Comparison of ENCODE assay signal across 8 cellular contexts in the genomic region with DNA sequence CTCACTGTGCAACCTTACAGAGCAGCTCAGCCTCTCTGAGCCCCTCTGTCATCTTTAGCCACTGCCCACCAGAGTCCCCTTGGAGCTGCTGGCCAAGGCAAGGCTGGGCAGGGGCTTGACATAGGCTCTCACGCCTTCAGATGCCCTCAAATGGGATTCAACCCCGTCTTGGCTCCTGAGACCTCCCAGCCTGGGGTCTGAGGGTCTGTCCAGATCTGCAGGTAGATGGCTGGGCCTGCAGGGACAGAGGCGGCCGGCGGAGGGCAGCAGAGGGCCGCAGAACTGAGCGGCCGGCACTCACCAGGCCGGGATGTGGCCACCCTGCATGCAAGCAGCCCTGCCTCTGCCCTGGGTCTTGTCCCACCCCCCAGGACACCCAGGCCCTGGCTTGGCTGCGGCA. TPM values are rescaled to one million over a fixed set of nuclear protein-coding genes. Genes with fewer than 3 reads are reported as not detected.
DNase-seq lines count a peak whose midpoint lies in the region; ATAC-seq and TF ChIP-seq lines count a peak whose summit lies in the region.

No MANE protein-coding gene starts in this region.

- 0 out of 2 replicates have a peak, but pooled peaks cover 2% of the 10 kb centered on the region for H3K27me3 ChIP-seq in OCI-LY3 (ENCODE audit: low read depth, low read length)
- H3K27me3 ChIP-seq in fibroblast of lung (ENCODE audit: control insufficient read depth, insufficient read depth, low read length), result no peaks in the 10 kb centered on the region
- no peaks in the 10 kb centered on the region for H3K27me3 ChIP-seq in neural cell (ENCODE audit: insufficient read depth, low read depth, low read length)

- no peaks in the 10 kb centered on the region for H3K9me2 ChIP-seq in neural cell (ENCODE audit: insufficient read depth, low read length)

- no peaks in the 10 kb centered on the region for H3K4me1 ChIP-seq in OCI-LY3 (ENCODE audit: low read length)
- H3K4me1 ChIP-seq in fibroblast of lung (ENCODE audit: control insufficient read depth, extremely low read depth, insufficient read depth, low read length), result no peaks in the 10 kb centered on the region

- DNase-seq in Ammon's horn (ENCODE audit: low spot score) (peak; percentile 69), fibroblast of lung (ENCODE audit: low read depth in 2 of 2) (peak; percentile 16 to 33), superior temporal gyrus (ENCODE audit: extremely low spot score) (peak; percentile 69), dedifferentiated amniotic fluid mesenchymal stem cell (ENCODE audit: extremely low spot score) (no peak)
- DNase-seq in activated T-cell treated with anti-CD3 and anti-CD28 coated beads, Interleukin-2, amount 50 U/mL, for 48 hours, result peak; percentile 69 to 81

- H4K20me1 ChIP-seq in OCI-LY3 (ENCODE audit: insufficient read depth, low read length) (no peaks in the 10 kb centered on the region), fibroblast of lung (ENCODE audit: control insufficient read depth, extremely low read depth, insufficient read depth, low read length) (no peaks in the 10 kb centered on the region), neural cell (ENCODE audit: insufficient read depth) (no peaks in the 10 kb centered on the region)

- H3K27ac ChIP-seq in OCI-LY3 (ENCODE audit: low read length) (no peak overlapping the region), fibroblast of lung (ENCODE audit: insufficient read depth, low read length) (no peak overlapping the region), neural cell (ENCODE audit: low read length) (no peak overlapping the region)

- ATAC-seq in GM21423 (IDR thresholded peaks at IDR 0.05; ENCODE audit: unreplicated experiment), result peak; percentile 63

- no peak for TF ChIP-seq EP300 in neural cell (conservative IDR thresholded peaks at IDR 0.05; ENCODE audit: poor library complexity, severe bottlenecking)

- TF ChIP-seq RAD21 in neural cell (conservative IDR thresholded peaks at IDR 0.05), result peak; percentile 74

- TF ChIP-seq CTCF in OCI-LY3 (IDR thresholded peaks at IDR 0.05; ENCODE audit: low read depth, low read length), result peak; percentile 67
- peak; percentile 68 for TF ChIP-seq CTCF in fibroblast of lung (conservative IDR thresholded peaks at IDR 0.05 in 1 of 2, IDR thresholded peaks at IDR 0.05 in 1 of 2; ENCODE audit: low read depth in 1 of 2, low read length in 2 of 2)
- TF ChIP-seq CTCF in neural cell (IDR thresholded peaks at IDR 0.05; ENCODE audit: poor library complexity, severe bottlenecking), result peak; percentile 84

- no peak overlapping the region for H3K4me2 ChIP-seq in OCI-LY3 (ENCODE audit: low read length)
- H3K4me2 ChIP-seq in fibroblast of lung (ENCODE audit: extremely low read depth, insufficient read depth, low read length), result no peak overlapping the region
- H3K4me2 ChIP-seq in neural cell (ENCODE audit: low read length), result no peak overlapping the region

- no peak overlapping the region for H3K4me3 ChIP-seq in OCI-LY3 (ENCODE audit: low read length)
- no peak overlapping the region for H3K4me3 ChIP-seq in fibroblast of lung (replicated peaks in 1 of 4; ENCODE audit: control extremely low read depth in 1 of 4, insufficient read depth in 1 of 4, low read depth in 3 of 4, low read length in 4 of 4)
- no peak overlapping the region for H3K4me3 ChIP-seq in neural cell (ENCODE audit: low read length)

- H3K9ac ChIP-seq in OCI-LY3 (ENCODE audit: low read length) (no peak overlapping the region), fibroblast of lung (ENCODE audit: insufficient read depth, low read length) (no peak overlapping the region), neural cell (ENCODE audit: low read length) (no peak overlapping the region)

- H2AFZ ChIP-seq in OCI-LY3 (ENCODE audit: low read depth, low read length) (no peak overlapping the region), fibroblast of lung (ENCODE audit: low read length) (no peak overlapping the region), neural cell (ENCODE audit: low read depth, low read length) (no peak overlapping the region)

- H3F3A ChIP-seq in neural cell (ENCODE audit: insufficient read depth, low read length, poor library complexity, severe bottlenecking), result no peaks in the 10 kb centered on the region

- H3K9me3 ChIP-seq in OCI-LY3 (ENCODE audit: insufficient read depth, low read length) (no peaks in the 10 kb centered on the region), fibroblast of lung (ENCODE audit: control insufficient read depth, insufficient read depth, low read depth, low read length) (no peaks in the 10 kb centered on the region), neural cell (ENCODE audit: low read length) (no peaks in the 10 kb centered on the region)

- no peaks in the 10 kb centered on the region for H3K36me3 ChIP-seq in OCI-LY3 (replicated peaks; ENCODE audit: low read depth, low read length)
- H3K36me3 ChIP-seq in fibroblast of lung (ENCODE audit: control insufficient read depth, insufficient read depth, low read length), result no peaks in the 10 kb centered on the region
- no peaks in the 10 kb centered on the region for H3K36me3 ChIP-seq in neural cell (ENCODE audit: insufficient read depth, low read length)

- H3K79me2 ChIP-seq in OCI-LY3 (ENCODE audit: low read length), result no peaks in the 10 kb centered on the region
- no peaks in the 10 kb centered on the region for H3K79me2 ChIP-seq in fibroblast of lung (ENCODE audit: control insufficient read depth, insufficient read depth, low read length)
- no peaks in the 10 kb centered on the region for H3K79me2 ChIP-seq in neural cell (replicated peaks; ENCODE audit: insufficient read depth, low read length)

TF ChIP-seq in neural cell, 6 proteins besides CTCF, POLR2A, EP300 and RAD21:
- TF ChIP-seq MXI1 (conservative IDR thresholded peaks at IDR 0.05; ENCODE audit: poor library complexity, severe bottlenecking), result no peak
- no peak for TF ChIP-seq POLR2AphosphoS5 (IDR thresholded peaks at IDR 0.05)
- peak; percentile 74 for TF ChIP-seq SMC3 (conservative IDR thresholded peaks at IDR 0.05; ENCODE audit: poor library complexity)
- no peak for TF ChIP-seq REST (IDR thresholded peaks at IDR 0.05; ENCODE audit: borderline replicate concordance)
- TF ChIP-seq TAF1 (IDR thresholded peaks at IDR 0.05; ENCODE audit: low read depth), result no peak
- no peak for TF ChIP-seq EZH2 (IDR thresholded peaks at IDR 0.05; ENCODE audit: borderline replicate concordance, insufficient read depth, low read length, poor library complexity, severe bottlenecking)

RNA-seq across cellular contexts. Expression of gene PRODH, which starts 18.2 kb away (rescaled TPM):
- 0.26 TPM in 1 of 2 replicates, not detected in the other for total RNA-seq in fibroblast of lung
- polyA plus RNA-seq in fibroblast of lung, result 0.06 TPM in 1 of 2 replicates, not detected in the other
- polyA plus RNA-seq in fibroblast of lung (2012), result not detected in 2 replicates
- polyA minus RNA-seq in fibroblast of lung (ENCODE audit: low replicate concordance), result not detected in 2 replicates
- polyA plus RNA-seq in neural cell, result 0.08 and 0.31 TPM in 2 replicates
- polyA minus RNA-seq in neural cell, result 0.24 and 1.6 TPM in 2 replicates

RNA-seq across cellular contexts. Expression of gene DGCR6, which starts 48.2 kb away (rescaled TPM):
- total RNA-seq in fibroblast of lung, result 0.51 and 0.83 TPM in 2 replicates
- 0.56 and 0.77 TPM in 2 replicates for polyA plus RNA-seq in fibroblast of lung
- 0.44 and 0.66 TPM in 2 replicates for polyA plus RNA-seq in fibroblast of lung (2012)
- polyA minus RNA-seq in fibroblast of lung (ENCODE audit: low replicate concordance), result 2.7 TPM in 1 of 2 replicates, not detected in the other
- 8.9 and 13.3 TPM in 2 replicates for polyA plus RNA-seq in neural cell
- polyA minus RNA-seq in neural cell, result 10.4 and 13.6 TPM in 2 replicates
